ENCODE assay signal across 1 cellular context in genomic region chr12:56333679-56334489, GRCh38.
TF ChIP-seq lines count a peak whose summit lies in the region.

A gene with protein sequence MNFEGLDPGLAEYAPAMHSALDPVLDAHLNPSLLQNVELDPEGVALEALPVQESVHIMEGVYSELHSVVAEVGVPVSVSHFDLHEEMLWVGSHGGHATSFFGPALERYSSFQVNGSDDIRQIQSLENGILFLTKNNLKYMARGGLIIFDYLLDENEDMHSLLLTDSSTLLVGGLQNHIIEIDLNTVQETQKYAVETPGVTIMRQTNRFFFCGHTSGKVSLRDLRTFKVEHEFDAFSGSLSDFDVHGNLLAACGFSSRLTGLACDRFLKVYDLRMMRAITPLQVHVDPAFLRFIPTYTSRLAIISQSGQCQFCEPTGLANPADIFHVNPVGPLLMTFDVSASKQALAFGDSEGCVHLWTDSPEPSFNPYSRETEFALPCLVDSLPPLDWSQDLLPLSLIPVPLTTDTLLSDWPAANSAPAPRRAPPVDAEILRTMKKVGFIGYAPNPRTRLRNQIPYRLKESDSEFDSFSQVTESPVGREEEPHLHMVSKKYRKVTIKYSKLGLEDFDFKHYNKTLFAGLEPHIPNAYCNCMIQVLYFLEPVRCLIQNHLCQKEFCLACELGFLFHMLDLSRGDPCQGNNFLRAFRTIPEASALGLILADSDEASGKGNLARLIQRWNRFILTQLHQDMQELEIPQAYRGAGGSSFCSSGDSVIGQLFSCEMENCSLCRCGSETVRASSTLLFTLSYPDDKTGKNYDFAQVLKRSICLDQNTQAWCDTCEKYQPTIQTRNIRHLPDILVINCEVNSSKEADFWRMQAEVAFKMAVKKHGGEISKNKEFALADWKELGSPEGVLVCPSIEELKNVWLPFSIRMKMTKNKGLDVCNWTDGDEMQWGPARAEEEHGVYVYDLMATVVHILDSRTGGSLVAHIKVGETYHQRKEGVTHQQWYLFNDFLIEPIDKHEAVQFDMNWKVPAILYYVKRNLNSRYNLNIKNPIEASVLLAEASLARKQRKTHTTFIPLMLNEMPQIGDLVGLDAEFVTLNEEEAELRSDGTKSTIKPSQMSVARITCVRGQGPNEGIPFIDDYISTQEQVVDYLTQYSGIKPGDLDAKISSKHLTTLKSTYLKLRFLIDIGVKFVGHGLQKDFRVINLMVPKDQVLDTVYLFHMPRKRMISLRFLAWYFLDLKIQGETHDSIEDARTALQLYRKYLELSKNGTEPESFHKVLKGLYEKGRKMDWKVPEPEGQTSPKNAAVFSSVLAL (minus strand): TSS chr12:56334000. CDS start chr12:56333094, 906 bp downstream.

TF ChIP-seq in GM12878, 131 proteins besides CTCF, POLR2A, EP300 and RAD21 (continued from another document and continues in another):
- TF ChIP-seq SMC3 (IDR thresholded peaks at IDR 0.05; ENCODE audit: borderline replicate concordance, low read length) (no peak), ELK1 (IDR thresholded peaks at IDR 0.05; ENCODE audit: low read depth, low read length) (no peak), MYB (IDR thresholded peaks at IDR 0.05; ENCODE audit: borderline replicate concordance, low read depth, low read length) (no peak), FOS (IDR thresholded peaks at IDR 0.05; ENCODE audit: borderline replicate concordance, extremely low read depth, insufficient read length) (peak; percentile 89), TARDBP (IDR thresholded peaks at IDR 0.05; ENCODE audit: borderline replicate concordance) (no peak; the same call in 1 of the 2 replicates), ZNF274 (IDR thresholded peaks at IDR 0.05; ENCODE audit: insufficient read depth, insufficient read length) (no peak), SUPT20H (IDR thresholded peaks at IDR 0.05; ENCODE audit: borderline replicate concordance, control insufficient read depth, low read depth, low read length) (no peak), EGR1 (IDR thresholded peaks at IDR 0.05; ENCODE audit: borderline replicate concordance in 1 of 2, low read depth in 2 of 2, low read length in 2 of 2) (peak in 1 of 2 experiments; percentile 3; a peak in 1 of 3 replicates), ATF3 (IDR thresholded peaks at IDR 0.05; ENCODE audit: borderline replicate concordance, extremely low read depth, low read depth, low read length) (peak; percentile 13; the same call in 1 of the 2 replicates), ATF7 (IDR thresholded peaks at IDR 0.05; ENCODE audit: low read depth) (peak; percentile 94), SIN3A (IDR thresholded peaks at IDR 0.05; ENCODE audit: low read depth, low read length) (no peak), BHLHE40 (IDR thresholded peaks at IDR 0.05; ENCODE audit: borderline replicate concordance in 1 of 2, low read depth in 2 of 2, low read length in 1 of 2) (peak; percentile 48 to 69; a peak in 3 of 4 replicates), MAX (IDR thresholded peaks at IDR 0.05; ENCODE audit: low read depth, low read length) (peak; percentile 24; the same call in 1 of the 2 replicates), PML (IDR thresholded peaks at IDR 0.05; ENCODE audit: low read length) (peak; percentile 97), PAX5 (IDR thresholded peaks at IDR 0.05; ENCODE audit: borderline replicate concordance, low read depth, low read length) (peak; percentile 42; the same call in 1 of the 2 replicates), HCFC1 (IDR thresholded peaks at IDR 0.05; ENCODE audit: low read length) (peak; percentile 35; the same call in 1 of the 2 replicates), SIX5 (IDR thresholded peaks at IDR 0.05; ENCODE audit: low read depth, low read length, severe bottlenecking) (no peak), RELA (IDR thresholded peaks at IDR 0.05; ENCODE audit: borderline replicate concordance, partially characterized antibody) (peak; percentile 60), MTA2 (IDR thresholded peaks at IDR 0.05; ENCODE audit: low read depth) (peak; percentile 69), STAT3 (IDR thresholded peaks at IDR 0.05; ENCODE audit: low read depth, low read length) (no peak), SP1 (IDR thresholded peaks at IDR 0.05; ENCODE audit: low read depth, low read length) (peak; percentile 96), EED (IDR thresholded peaks at IDR 0.05; ENCODE audit: low read depth) (peak; percentile 46), HDGF (IDR thresholded peaks at IDR 0.05) (no peak), IKZF2 (IDR thresholded peaks at IDR 0.05) (peak; percentile 73 to 77), PKNOX1 (IDR thresholded peaks at IDR 0.05) (no peak; the same call in 1 of the 2 replicates), ZNF687 (IDR thresholded peaks at IDR 0.05) (peak; percentile 96), HDAC2 (IDR thresholded peaks at IDR 0.05) (no peak), PRDM15 (CRISPR knock-in tag; IDR thresholded peaks at IDR 0.05) (no peak), SRF (IDR thresholded peaks at IDR 0.05; ENCODE audit: low read depth in 2 of 2, low read length in 2 of 2) (no peak), ZSCAN29 (IDR thresholded peaks at IDR 0.05) (no peak)
- TF ChIP-seq, protein P1, sequence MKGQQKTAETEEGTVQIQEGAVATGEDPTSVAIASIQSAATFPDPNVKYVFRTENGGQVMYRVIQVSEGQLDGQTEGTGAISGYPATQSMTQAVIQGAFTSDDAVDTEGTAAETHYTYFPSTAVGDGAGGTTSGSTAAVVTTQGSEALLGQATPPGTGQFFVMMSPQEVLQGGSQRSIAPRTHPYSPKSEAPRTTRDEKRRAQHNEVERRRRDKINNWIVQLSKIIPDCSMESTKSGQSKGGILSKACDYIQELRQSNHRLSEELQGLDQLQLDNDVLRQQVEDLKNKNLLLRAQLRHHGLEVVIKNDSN (IDR thresholded peaks at IDR 0.05; ENCODE audit: borderline replicate concordance, extremely low read length, insufficient read depth, low read depth, low read length): no peak
- TF ChIP-seq, protein P2, sequence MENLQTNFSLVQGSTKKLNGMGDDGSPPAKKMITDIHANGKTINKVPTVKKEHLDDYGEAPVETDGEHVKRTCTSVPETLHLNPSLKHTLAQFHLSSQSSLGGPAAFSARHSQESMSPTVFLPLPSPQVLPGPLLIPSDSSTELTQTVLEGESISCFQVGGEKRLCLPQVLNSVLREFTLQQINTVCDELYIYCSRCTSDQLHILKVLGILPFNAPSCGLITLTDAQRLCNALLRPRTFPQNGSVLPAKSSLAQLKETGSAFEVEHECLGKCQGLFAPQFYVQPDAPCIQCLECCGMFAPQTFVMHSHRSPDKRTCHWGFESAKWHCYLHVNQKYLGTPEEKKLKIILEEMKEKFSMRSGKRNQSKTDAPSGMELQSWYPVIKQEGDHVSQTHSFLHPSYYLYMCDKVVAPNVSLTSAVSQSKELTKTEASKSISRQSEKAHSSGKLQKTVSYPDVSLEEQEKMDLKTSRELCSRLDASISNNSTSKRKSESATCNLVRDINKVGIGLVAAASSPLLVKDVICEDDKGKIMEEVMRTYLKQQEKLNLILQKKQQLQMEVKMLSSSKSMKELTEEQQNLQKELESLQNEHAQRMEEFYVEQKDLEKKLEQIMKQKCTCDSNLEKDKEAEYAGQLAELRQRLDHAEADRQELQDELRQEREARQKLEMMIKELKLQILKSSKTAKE (IDR thresholded peaks at IDR 0.05; ENCODE audit: low read depth, poor library complexity, severe bottlenecking): peak; percentile 81
- TF ChIP-seq, protein P3, sequence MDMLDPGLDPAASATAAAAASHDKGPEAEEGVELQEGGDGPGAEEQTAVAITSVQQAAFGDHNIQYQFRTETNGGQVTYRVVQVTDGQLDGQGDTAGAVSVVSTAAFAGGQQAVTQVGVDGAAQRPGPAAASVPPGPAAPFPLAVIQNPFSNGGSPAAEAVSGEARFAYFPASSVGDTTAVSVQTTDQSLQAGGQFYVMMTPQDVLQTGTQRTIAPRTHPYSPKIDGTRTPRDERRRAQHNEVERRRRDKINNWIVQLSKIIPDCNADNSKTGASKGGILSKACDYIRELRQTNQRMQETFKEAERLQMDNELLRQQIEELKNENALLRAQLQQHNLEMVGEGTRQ (IDR thresholded peaks at IDR 0.05; ENCODE audit: borderline replicate concordance, low read depth, low read length): no peak
